In genomic region chr11:16820324-16821092, GRCh38 we compare ENCODE assay signal across 1 cellular context.
A peak's percentile ranks its signal among the peaks of the same experiment; 100 is the strongest.
TF ChIP-seq lines count a peak whose summit lies in the region.

No MANE protein-coding gene starts in this region.

TF ChIP-seq in GM12878, 131 proteins besides CTCF, POLR2A, EP300 and RAD21 (continued from another document):
- TF ChIP-seq IKZF1 (conservative IDR thresholded peaks at IDR 0.05) (peak; percentile 29; the same call in 1 of the 2 replicates), CBX3 (IDR thresholded peaks at IDR 0.05; ENCODE audit: borderline replicate concordance, low read depth) (no peak), ZSCAN29 (IDR thresholded peaks at IDR 0.05) (no peak), CREM (IDR thresholded peaks at IDR 0.05; ENCODE audit: low read depth) (no peak), SP1 (IDR thresholded peaks at IDR 0.05; ENCODE audit: low read depth, low read length) (no peak), SMC3 (IDR thresholded peaks at IDR 0.05; ENCODE audit: borderline replicate concordance, low read length) (peak; percentile 78; the same call in 1 of the 2 replicates), CEBPZ (IDR thresholded peaks at IDR 0.05; ENCODE audit: low read depth, low read length) (no peak)
TF ChIP-seq in GM12878: peak in this region for 3.
